ENCODE assay signal across 14 cellular contexts in genomic region chr5:76831108-76831447, GRCh38. TPM values are rescaled to one million over a fixed set of nuclear protein-coding genes. Genes with fewer than 3 reads are reported as not detected.
A peak's percentile ranks its signal among the peaks of the same experiment; 100 is the strongest.
DNase-seq lines count a peak whose midpoint lies in the region; ATAC-seq, FAIRE-seq and TF ChIP-seq lines count a peak whose summit lies in the region.
"Had no signal": no experiment of that assay in that cellular context is flagged by ENCODE, and none has a peak within 500 bp of the region (broad histone marks: within the 10 kb centered on the region; RNA-seq: fewer than 3 reads in every experiment).

No MANE protein-coding gene starts in this region.

- CTCF ChIA-PET in AG04449 (lab: Yijun Ruan, JAX) (no interaction called here), HCT116 (lab: Charles Lee) (no interaction called here)

- H4K20me1 ChIP-seq in HCT116 (ENCODE audit: insufficient read depth) (peaks cover 8% of the 10 kb centered on the region; the same call in 1 of the 2 replicates), astrocyte (ENCODE audit: insufficient read depth, low read length) (no peaks in the 10 kb centered on the region)

- H3K36me3 Mint-ChIP-seq in astrocyte (ENCODE audit: low read depth, unreplicated experiment): peaks cover 19% of the 10 kb centered on the region

- DNase-seq in AG04449 (ENCODE audit: low read depth, low spot score) (peak; percentile 37), HCT116 (ENCODE audit: low read depth, low spot score) (no peak), astrocyte (ENCODE audit: low read depth) (peak; percentile 96), islet precursor cell (peak; percentile 67), NCI-H1105 treated with DMSO at 0.1 percent for 48 hours (lab: John Stamatoyannopoulos, UW) (no peak), NCI-H1105 (lab: John Stamatoyannopoulos, UW) (no peak)
- DNase-seq: activated T-cell treated with anti-CD3 and anti-CD28 coated beads for 4 hours; NCI-H69; stimulated activated CD4-positive, alpha-beta T cell treated with anti-CD3 and anti-CD28 coated beads, Interleukin-15, amount 100 ng/mL, for 24 hours; stimulated activated naive CD4-positive, alpha-beta T cell had no signal

- intact Hi-C loops in HCT116 (cut with micrococcal nuclease): no loop called here

- H3K36me3 ChIP-seq in HCT116 (ENCODE audit: control insufficient read depth in 1 of 2, insufficient read depth in 2 of 2, low read length in 2 of 2) (peaks cover 14 to 32% of the 10 kb centered on the region in 2 experiments; a peak in 3 of 4 replicates), astrocyte (ENCODE audit: insufficient read depth, low read length) (peaks cover 12% of the 10 kb centered on the region)

- H3K9me3 ChIP-seq in HCT116 (ENCODE audit: control insufficient read depth in 1 of 2, insufficient read depth in 1 of 2, low read depth in 1 of 2, low read length in 2 of 2) (no peaks in the 10 kb centered on the region), astrocyte (ENCODE audit: insufficient read depth, low read depth, low read length) (no peaks in the 10 kb centered on the region)

- H3K4me2 ChIP-seq in HCT116 (ENCODE audit: low read length) (peak overlapping the region; percentile 32; the same call in 1 of the 2 replicates), astrocyte (ENCODE audit: low read length) (peak overlapping the region; percentile 31)

- H2AFZ ChIP-seq in HCT116 (ENCODE audit: low read depth, low read length, poor library complexity, severe bottlenecking) (no peak overlapping the region), astrocyte (ENCODE audit: low read depth, low read length) (no peak overlapping the region)

- peak overlapping the region; percentile 95 for H3K27ac Mint-ChIP-seq in astrocyte (ENCODE audit: unreplicated experiment)
- H3K27ac Mint-ChIP-seq: B cell; T-helper 1 cell treated with Interleukin-12 subunit alpha and Interleukin-12 subunit beta and Interleukin-4 antibody, amounts not matched to agents 30 μg/mL and 1 μg/mL, for 36 hours had no signal

- H3K27ac ChIP-seq in HCT116 (ENCODE audit: low read depth, low read length) (peak overlapping the region; percentile 17; the same call in 1 of the 2 replicates), astrocyte (ENCODE audit: low read depth, low read length) (peak overlapping the region; percentile 61)

- no peak for TF ChIP-seq RAD21 in HCT116 (IDR thresholded peaks at IDR 0.05; ENCODE audit: low read depth)

- peaks cover 60 to 96% of the 10 kb centered on the region in 2 experiments for H3K4me1 ChIP-seq in HCT116 (ENCODE audit: control insufficient read depth in 1 of 2, insufficient read depth in 2 of 2, low read length in 2 of 2)
- peaks cover 14% of the 10 kb centered on the region for H3K4me1 ChIP-seq in astrocyte (ENCODE audit: insufficient read depth, low read length)

- peak; percentile 75 for FAIRE-seq in astrocyte (lab: Jason Lieb, UNC)

- TF ChIP-seq CTCF in AG04449 (IDR thresholded peaks at IDR 0.05; ENCODE audit: insufficient read depth, low read length, missing control alignments): no peak
- TF ChIP-seq CTCF in HCT116 (IDR thresholded peaks at IDR 0.05 in 2 of 3, conservative IDR thresholded peaks at IDR 0.05 in 1 of 3; ENCODE audit: borderline replicate concordance in 1 of 3, insufficient read depth in 1 of 3, low read depth in 2 of 3, low read length in 2 of 3): no peak
- TF ChIP-seq CTCF in astrocyte (IDR thresholded peaks at IDR 0.05; ENCODE audit: insufficient read depth, low read depth, low read length): no peak

- RAD21 ChIA-PET in HCT116 (lab: Charles Lee; ENCODE audit: low non-redundant PET in 1 of 2, low total read pairs in 2 of 2, uncharacterized antibody in 2 of 2, unreplicated experiment in 2 of 2): no interaction called here

- peaks cover 100% of the 10 kb centered on the region for H3K79me2 ChIP-seq in HCT116 (ENCODE audit: insufficient read depth, low read length)
- H3K79me2 ChIP-seq in astrocyte (ENCODE audit: insufficient read depth, low read length): peaks cover 54% of the 10 kb centered on the region

- H3K4me3 ChIP-seq in AG04449 (ENCODE audit: low read depth, low read length) (no peak overlapping the region), HCT116 (replicated peaks in 1 of 2; ENCODE audit: low read depth in 1 of 2, low read length in 2 of 2) (no peak overlapping the region), astrocyte (ENCODE audit: insufficient read depth, low read depth, low read length) (no peak overlapping the region)

- H3K4me1 Mint-ChIP-seq in astrocyte (ENCODE audit: low read depth, unreplicated experiment): peaks cover 28% of the 10 kb centered on the region
- H3K4me1 Mint-ChIP-seq: B cell had no signal

- ATAC-seq in HCT116 (peak; percentile 46; the same call in 1 of the 2 replicates), HG03280 (IDR thresholded peaks at IDR 0.05; ENCODE audit: unreplicated experiment) (no peak), HG03025 (IDR thresholded peaks at IDR 0.05; ENCODE audit: low FRiP score, unreplicated experiment) (no peak)

- no TSS peak for BruUV-seq in HCT116 (replicated peaks; lab: Mats Ljungman, UMichigan)

- H3K27me3 ChIP-seq in HCT116 (ENCODE audit: insufficient read depth, low read length) (no peaks in the 10 kb centered on the region), astrocyte (ENCODE audit: insufficient read depth, low read length) (no peaks in the 10 kb centered on the region)

- POLR2A ChIA-PET in AG04449 (lab: Yijun Ruan, JAX) (no interaction called here), HCT116 (lab: Charles Lee) (interaction anchor here (2.4 kb wide), 1 partner anchor 11 kb away, joined by 7 read pairs; no protein-coding TSS in a partner anchor)

- no peaks in the 10 kb centered on the region for H3K9me3 Mint-ChIP-seq in astrocyte (ENCODE audit: unreplicated experiment)
- H3K9me3 Mint-ChIP-seq: T-helper 1 cell treated with Interleukin-12 subunit alpha and Interleukin-12 subunit beta and Interleukin-4 antibody, amounts not matched to agents 30 μg/mL and 1 μg/mL, for 36 hours had no signal

- no peak for TF ChIP-seq POLR2A in HCT116 (IDR thresholded peaks at IDR 0.05; ENCODE audit: borderline replicate concordance, extremely low read depth, insufficient read depth, insufficient read length)

- no peaks in the 10 kb centered on the region for H3K27me3 Mint-ChIP-seq in astrocyte (ENCODE audit: low read depth, unreplicated experiment)
- H3K27me3 Mint-ChIP-seq: B cell had no signal

- H3K9ac ChIP-seq in HCT116 (ENCODE audit: low read length): no peak overlapping the region
- H3K9ac ChIP-seq in astrocyte (ENCODE audit: low read length): no peak overlapping the region

- H3K9me2 ChIP-seq in HCT116 (ENCODE audit: insufficient read depth): no peaks in the 10 kb centered on the region

- H3K4me3 Mint-ChIP-seq in astrocyte (ENCODE audit: unreplicated experiment): peak overlapping the region; percentile 72
- H3K4me3 Mint-ChIP-seq: B cell; T-helper 1 cell treated with Interleukin-12 subunit alpha and Interleukin-12 subunit beta and Interleukin-4 antibody, amounts not matched to agents 30 μg/mL and 1 μg/mL, for 36 hours had no signal

TF ChIP-seq in HCT116, 20 proteins besides CTCF, POLR2A, EP300 and RAD21:
- TF ChIP-seq, protein P1, sequence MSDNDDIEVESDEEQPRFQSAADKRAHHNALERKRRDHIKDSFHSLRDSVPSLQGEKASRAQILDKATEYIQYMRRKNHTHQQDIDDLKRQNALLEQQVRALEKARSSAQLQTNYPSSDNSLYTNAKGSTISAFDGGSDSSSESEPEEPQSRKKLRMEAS (IDR thresholded peaks at IDR 0.05): no peak
- TF ChIP-seq ZFX (IDR thresholded peaks at IDR 0.05) (no peak), REST (IDR thresholded peaks at IDR 0.05; ENCODE audit: low read depth) (no peak)

RNA-seq across cellular contexts. Expression of gene F2RL1, which starts 12.2 kb away (rescaled TPM):
- total RNA-seq in HCT116 (2021; ENCODE audit: unreplicated experiment): 119 TPM
- 125 and 128 TPM in 2 replicates for polyA plus RNA-seq in HCT116 (2012)
- 140 and 164 TPM in 2 replicates for total RNA-seq in astrocyte

RNA-seq across cellular contexts. Expression of gene S100Z, which starts 18.7 kb away (rescaled TPM):
- total RNA-seq in HCT116 (2021; ENCODE audit: unreplicated experiment) (not detected), astrocyte (not detected in 2 replicates)
- polyA plus RNA-seq in HCT116 (2012): not detected in 2 replicates

Comparison
In these comparisons a context has a peak if more than half of its experiments do, and no peak if none do; other contexts are left out.
1. DNase-seq: peak in AG04449 (single experiment), astrocyte (single experiment) and islet precursor cell (single experiment); none in HCT116 (single experiment), NCI-H1105 treated with DMSO at 0.1 percent for 48 hours (single experiment) and NCI-H1105 (single experiment).